Comparison of ENCODE assay signal across 25 cellular contexts in the genomic region with DNA sequence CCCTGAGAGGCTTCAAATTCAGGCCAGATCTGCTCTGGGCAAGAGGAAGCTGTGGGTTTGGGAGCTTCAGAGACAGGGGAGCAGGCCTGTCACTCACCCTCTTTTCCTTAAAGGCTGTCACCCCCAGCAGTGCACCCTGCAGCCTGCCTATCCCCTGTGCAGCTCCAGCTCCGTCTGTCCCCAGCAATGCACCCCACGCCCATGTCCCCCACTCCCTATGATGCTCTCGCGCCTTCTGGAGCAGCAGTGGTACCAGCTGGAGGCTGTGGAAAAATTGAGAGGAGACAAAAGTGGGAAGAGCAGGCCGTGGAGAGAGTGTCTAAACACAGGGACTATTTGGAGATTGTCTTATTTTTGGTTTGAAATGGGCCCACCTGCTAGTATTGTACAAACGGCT. TPM values are rescaled to one million over a fixed set of nuclear protein-coding genes. Genes with fewer than 3 reads are reported as not detected.
DNase-seq lines count a peak whose midpoint lies in the region; ATAC-seq and TF ChIP-seq lines count a peak whose summit lies in the region.
"Had no signal": no experiment of that assay in that cellular context is flagged by ENCODE, and none has a peak within 500 bp of the region (broad histone marks: within the 10 kb centered on the region; RNA-seq: fewer than 3 reads in every experiment).

No MANE protein-coding gene starts in this region.

- peak overlapping the region; percentile 68 for H3K23ac ChIP-seq in neuronal stem cell (ENCODE audit: low read depth, low read length, poor library complexity)

- H3K9ac ChIP-seq in BLaER1 (peak overlapping the region; percentile 22), neuronal stem cell (ENCODE audit: low read depth, low read length, poor library complexity) (no peak overlapping the region)

- H3K27ac ChIP-seq in BLaER1 = peak overlapping the region; percentile 67; the same call in 1 of the 2 replicates
- peak overlapping the region; percentile 79; the same call in 1 of the 2 replicates for H3K27ac ChIP-seq in SJCRH30
- H3K27ac ChIP-seq in cingulate gyrus (ENCODE audit: low read depth, low read length) = peak overlapping the region; percentile 47
- no peak overlapping the region for H3K27ac ChIP-seq in neuronal stem cell (replicated peaks; ENCODE audit: low read length)

- H3K36me3 ChIP-seq in BLaER1 = no peaks in the 10 kb centered on the region
- no peaks in the 10 kb centered on the region for H3K36me3 ChIP-seq in SJCRH30
- no peaks in the 10 kb centered on the region for H3K36me3 ChIP-seq in neuronal stem cell (replicated peaks in 1 of 2; ENCODE audit: control insufficient read depth in 2 of 2, insufficient read depth in 2 of 2, low read length in 2 of 2)
- H3K36me3 ChIP-seq in H7 (replicated peaks; ENCODE audit: control insufficient read depth, insufficient read depth, low read length) = no peaks in the 10 kb centered on the region

- peak overlapping the region; percentile 86 for H3K14ac ChIP-seq in neuronal stem cell (ENCODE audit: low read length)

- H2BK12ac ChIP-seq in neuronal stem cell (ENCODE audit: low read length) = no peak overlapping the region

- H2AK5ac ChIP-seq in neuronal stem cell (ENCODE audit: low read depth, low read length) = peak overlapping the region; percentile 10

- H4K91ac ChIP-seq in neuronal stem cell (ENCODE audit: low read depth, low read length, poor library complexity) = no peak overlapping the region

- H3K27me3 Mint-ChIP-seq in type B pancreatic cell = peaks cover 19% of the 10 kb centered on the region

- H3K4me2 ChIP-seq in BLaER1 (peak overlapping the region; percentile 77), neuronal stem cell (ENCODE audit: insufficient read depth, low read length, poor library complexity, severe bottlenecking) (no peak overlapping the region)

- H4K20me1 ChIP-seq in BLaER1 = no peaks in the 10 kb centered on the region

- WGBS in neuronal stem cell (ENCODE audit: extremely low coverage in 2 of 2, insufficient read length in 2 of 2, insufficient replicate concordance in 1 of 2), 2 donors = no CpG with 5 or more reads among the region's 6 CpGs

- H3K18ac ChIP-seq in neuronal stem cell (ENCODE audit: low read length) = peak overlapping the region; percentile 9

- DNase-seq in SJCRH30 (no peak), neuronal stem cell (ENCODE audit: low spot score) (no peak), type B pancreatic cell (ENCODE audit: extremely low spot score, unreplicated experiment) (no peak), H7 (no peak)
- DNase-seq: AML-193; Calu3; CD8-positive, alpha-beta memory T cell; DMS79 treated with DMSO at 0.1 percent for 48 hours; H9; HFFc6; KBM-7; NCI-H1105 treated with DMSO at 0.1 percent for 48 hours; NCI-H2029; NCI-H446; NCI-H526; NK-92 treated with Interleukin-12 subunit alpha and Interleukin-12 subunit beta, amount 100 ng/mL, for 24 hours; PC-3 had no signal

- H3K79me1 ChIP-seq in neuronal stem cell (ENCODE audit: low read depth, low read length) = no peaks in the 10 kb centered on the region

- no peak overlapping the region for H2BK5ac ChIP-seq in neuronal stem cell (ENCODE audit: low read length)

- TF ChIP-seq CTCF in type B pancreatic cell (conservative IDR thresholded peaks at IDR 0.05) = no peak

- H3K4ac ChIP-seq in neuronal stem cell (ENCODE audit: low read length) = no peak overlapping the region

- no peak overlapping the region for H3K4me3 Mint-ChIP-seq in type B pancreatic cell
- H3K4me3 Mint-ChIP-seq: CD14-positive monocyte; CD8-positive, alpha-beta memory T cell; H9; HFFc6 had no signal

- H3K36me3 Mint-ChIP-seq in type B pancreatic cell = no peaks in the 10 kb centered on the region
- H3K36me3 Mint-ChIP-seq: CD14-positive monocyte; CD8-positive, alpha-beta memory T cell had no signal

- no peak overlapping the region for H4K8ac ChIP-seq in neuronal stem cell (ENCODE audit: low read depth, low read length)

- peak overlapping the region; percentile 39 for H2BK15ac ChIP-seq in neuronal stem cell (ENCODE audit: low read length)

- H3K9me3 ChIP-seq in BLaER1 = no peaks in the 10 kb centered on the region
- H3K9me3 ChIP-seq in SJCRH30 (replicated peaks) = no peaks in the 10 kb centered on the region
- H3K9me3 ChIP-seq in neuronal stem cell (replicated peaks in 1 of 2; ENCODE audit: control insufficient read depth in 2 of 2, insufficient read depth in 1 of 2, low read depth in 1 of 2, low read length in 2 of 2) = no peaks in the 10 kb centered on the region

- no peak overlapping the region for H3K4me3 ChIP-seq in BLaER1
- H3K4me3 ChIP-seq in SJCRH30 = peak overlapping the region; percentile 21
- H3K4me3 ChIP-seq in neuronal stem cell (ENCODE audit: low read length in 2 of 2) = no peak overlapping the region
- no peak overlapping the region for H3K4me3 ChIP-seq in H7 (ENCODE audit: insufficient read depth, low read depth, low read length)

- peaks cover 25% of the 10 kb centered on the region for H3K4me1 Mint-ChIP-seq in type B pancreatic cell (ENCODE audit: unreplicated experiment)
- H3K4me1 Mint-ChIP-seq: CD14-positive monocyte; CD8-positive, alpha-beta memory T cell had no signal

- no peak overlapping the region for H2AFZ ChIP-seq in neuronal stem cell (ENCODE audit: low read length)

- H3K27ac Mint-ChIP-seq in type B pancreatic cell = no peak overlapping the region
- H3K27ac Mint-ChIP-seq: H9, HFFc6 had no signal

- H3K27me3 ChIP-seq in BLaER1 (no peaks in the 10 kb centered on the region), SJCRH30 (no peaks in the 10 kb centered on the region), neuronal stem cell (ENCODE audit: control insufficient read depth in 3 of 3, insufficient read depth in 3 of 3, low read depth in 1 of 3, low read length in 3 of 3) (peaks cover 0 to 14% (median 0%) of the 10 kb centered on the region in 3 experiments), H7 (ENCODE audit: control insufficient read depth, insufficient read depth, low read length) (no peaks in the 10 kb centered on the region)

- H3K4me1 ChIP-seq in BLaER1 = peaks cover 69% of the 10 kb centered on the region
- peaks cover 42% of the 10 kb centered on the region for H3K4me1 ChIP-seq in SJCRH30
- peaks cover 33 to 37% of the 10 kb centered on the region in 2 donors for H3K4me1 ChIP-seq in neuronal stem cell (ENCODE audit: control insufficient read depth in 2 of 2, insufficient read depth in 1 of 2, low read depth in 1 of 2, low read length in 2 of 2)

- ATAC-seq in GM19455 (IDR thresholded peaks at IDR 0.05; ENCODE audit: unreplicated experiment) = no peak
- ATAC-seq: PC-3 had no signal

- H2BK120ac ChIP-seq in neuronal stem cell (ENCODE audit: low read depth, low read length) = no peak overlapping the region

- H3K9me3 Mint-ChIP-seq in type B pancreatic cell = no peaks in the 10 kb centered on the region
- H3K9me3 Mint-ChIP-seq: CD14-positive monocyte; CD8-positive, alpha-beta memory T cell; H9; HFFc6 had no signal

RNA-seq across cellular contexts. Expression of gene DBH, which starts 0.7 kb away (rescaled TPM):
- 2.2 and 2.5 TPM in 2 replicates for total RNA-seq in SJCRH30 (2014; rRNA removed; shearing (Covaris generic))
- not detected for polyA plus RNA-seq in neuronal stem cell (2013, experiment 1 of 2)
- polyA plus RNA-seq in neuronal stem cell (2013, experiment 2 of 2) = not detected
- 0.10 and 0.12 TPM in 2 replicates for total RNA-seq in type B pancreatic cell (ENCODE audit: low replicate concordance)
- 0.07 TPM in 1 of 2 replicates, not detected in the other for total RNA-seq in H7 (2014; rRNA removed; shearing (Covaris generic))
- total RNA-seq: Calu3; CD8-positive, alpha-beta memory T cell; H9; HFFc6; LHCN-M2; MCF 10A; PC-3; SK-MEL-5 had no signal
- polyA plus RNA-seq: AG04450; CD14-positive monocyte; CD8-positive, alpha-beta memory T cell had no signal

RNA-seq across cellular contexts. Expression of gene FAM163B, which starts 26.3 kb away (rescaled TPM):
- total RNA-seq in SJCRH30 (2014; rRNA removed; shearing (Covaris generic)) = 2.5 and 3.4 TPM in 2 replicates
- 0.18 TPM for polyA plus RNA-seq in neuronal stem cell (2013, experiment 1 of 2)
- polyA plus RNA-seq in neuronal stem cell (2013, experiment 2 of 2) = 0.12 TPM
- not detected in 2 replicates for total RNA-seq in type B pancreatic cell (ENCODE audit: low replicate concordance)
- 1.2 and 3.7 TPM in 2 replicates for total RNA-seq in H7 (2014; rRNA removed; shearing (Covaris generic))
- total RNA-seq: Calu3; CD8-positive, alpha-beta memory T cell; HFFc6; LHCN-M2; MCF 10A; PC-3; SK-MEL-5 had no signal
- polyA plus RNA-seq: AG04450; CD14-positive monocyte; CD8-positive, alpha-beta memory T cell had no signal
